1 cellular context compared by ENCODE assay signal in genomic region chr4:139083533-139084424, GRCh38.
TF ChIP-seq lines count a peak whose summit lies in the region.

No MANE protein-coding gene starts in this region.

TF ChIP-seq in HepG2, 621 proteins besides CTCF, POLR2A, EP300 and RAD21 (continued from another document and continues in another):
- peak; percentile 61; the same call in 1 of the 2 replicates for TF ChIP-seq ZNF710 (CRISPR knock-in tag; IDR thresholded peaks at IDR 0.05; ENCODE audit: borderline replicate concordance)
- TF ChIP-seq ZSCAN9 (CRISPR knock-in tag; IDR thresholded peaks at IDR 0.05; ENCODE audit: borderline replicate concordance) = no peak
- TF ChIP-seq SP2 (CRISPR knock-in tag; IDR thresholded peaks at IDR 0.05) = peak; percentile 77
- TF ChIP-seq ZFP91 (CRISPR knock-in tag; IDR thresholded peaks at IDR 0.05; ENCODE audit: borderline replicate concordance) = peak; percentile 75
- TF ChIP-seq TOPORS (CRISPR knock-in tag; IDR thresholded peaks at IDR 0.05) = peak; percentile 79
- TF ChIP-seq YY1 (IDR thresholded peaks at IDR 0.05; ENCODE audit: insufficient read depth, insufficient replicate concordance, low read depth, low read length) = peak; percentile 83
- peak; percentile 56; the same call in 1 of the 2 replicates for TF ChIP-seq DR1 (CRISPR knock-in tag; IDR thresholded peaks at IDR 0.05)
- TF ChIP-seq ZNF646 (CRISPR knock-in tag; IDR thresholded peaks at IDR 0.05) = peak; percentile 82
- peak; percentile 0 for TF ChIP-seq ZNF740 (CRISPR knock-in tag; IDR thresholded peaks at IDR 0.05)
- TF ChIP-seq ERF (CRISPR knock-in tag; IDR thresholded peaks at IDR 0.05) = 0 out of 2 replicates have a peak, but pooled peaks have one; percentile 11
- peak; percentile 25; the same call in 1 of the 2 replicates for TF ChIP-seq ARNTL (CRISPR knock-in tag; IDR thresholded peaks at IDR 0.05)
- peak; percentile 30; the same call in 1 of the 2 replicates for TF ChIP-seq ZNF232 (CRISPR knock-in tag; IDR thresholded peaks at IDR 0.05; ENCODE audit: borderline replicate concordance)
- no peak for TF ChIP-seq NFAT5 (CRISPR knock-in tag; IDR thresholded peaks at IDR 0.05)
- no peak for TF ChIP-seq FOXP1 (IDR thresholded peaks at IDR 0.05)
- peak; percentile 45; the same call in 1 of the 2 replicates for TF ChIP-seq FOXP1 (CRISPR knock-in tag; IDR thresholded peaks at IDR 0.05)
- TF ChIP-seq E2F5 (CRISPR knock-in tag; conservative IDR thresholded peaks at IDR 0.05) = 0 out of 2 replicates have a peak, but pooled peaks have one; percentile 46
- TF ChIP-seq FOXK1 (CRISPR knock-in tag; IDR thresholded peaks at IDR 0.05; ENCODE audit: borderline replicate concordance, low read depth) = peak; percentile 49; the same call in 1 of the 2 replicates
- no peak for TF ChIP-seq SP1 (IDR thresholded peaks at IDR 0.05)
- peak; percentile 81 for TF ChIP-seq SP1 (CRISPR knock-in tag; IDR thresholded peaks at IDR 0.05)
- peak; percentile 59; the same call in 1 of the 2 replicates for TF ChIP-seq ZXDC (CRISPR knock-in tag; IDR thresholded peaks at IDR 0.05)
- TF ChIP-seq FOXC1 (CRISPR knock-in tag; IDR thresholded peaks at IDR 0.05; ENCODE audit: borderline replicate concordance) = peak; percentile 55; the same call in 1 of the 2 replicates
- TF ChIP-seq CHCHD3 (CRISPR knock-in tag; IDR thresholded peaks at IDR 0.05) = no peak
- no peak for TF ChIP-seq ZNF713 (CRISPR knock-in tag; IDR thresholded peaks at IDR 0.05)
- TF ChIP-seq HNF1B (CRISPR knock-in tag; IDR thresholded peaks at IDR 0.05) = no peak
- TF ChIP-seq SIN3A (IDR thresholded peaks at IDR 0.05; ENCODE audit: borderline replicate concordance, low read depth, low read length) = peak; percentile 87; the same call in 1 of the 2 replicates
- peak; percentile 50 for TF ChIP-seq ZNF362 (CRISPR knock-in tag; IDR thresholded peaks at IDR 0.05; ENCODE audit: borderline replicate concordance)
- peak; percentile 5; the same call in 1 of the 2 replicates for TF ChIP-seq ISL2 (CRISPR knock-in tag; IDR thresholded peaks at IDR 0.05)
- peak; percentile 29; the same call in 1 of the 2 replicates for TF ChIP-seq ZNF205 (CRISPR knock-in tag; IDR thresholded peaks at IDR 0.05)
- TF ChIP-seq DRAP1 (CRISPR knock-in tag; IDR thresholded peaks at IDR 0.05) = peak; percentile 65; the same call in 1 of the 2 replicates
- TF ChIP-seq AGO2 (optimal IDR thresholded peaks at IDR 0.05; ENCODE audit: low read depth, low read length) = peak; percentile 83
- TF ChIP-seq ZBTB42 (CRISPR knock-in tag; IDR thresholded peaks at IDR 0.05) = no peak
- peak; percentile 29; the same call in 1 of the 2 replicates for TF ChIP-seq SMAD1 (CRISPR knock-in tag; IDR thresholded peaks at IDR 0.05; ENCODE audit: borderline replicate concordance, low read depth)
